ENCODE assay signal across 11 cellular contexts in genomic region chr5:177365845-177366527, GRCh38. TPM values are rescaled to one million over a fixed set of nuclear protein-coding genes. Genes with fewer than 3 reads are reported as not detected.
DNase-seq lines count a peak whose midpoint lies in the region; ATAC-seq, FAIRE-seq and TF ChIP-seq lines count a peak whose summit lies in the region.
"Had no signal": no experiment of that assay in that cellular context is flagged by ENCODE, and none has a peak within 500 bp of the region (broad histone marks: within the 10 kb centered on the region; RNA-seq: fewer than 3 reads in every experiment).

No MANE protein-coding gene starts in this region.

- no peaks in the 10 kb centered on the region for H3K79me2 ChIP-seq in endothelial cell of umbilical vein (ENCODE audit: control insufficient read depth, insufficient read depth, low read length)

- intact Hi-C loops in left ventricle myocardium inferior (cut with micrococcal nuclease) (no loop called here), left cardiac atrium (cut with DNase I) (loop anchor here in 1 of 2 donors (10.0 kb wide), 1 partner anchor 51 kb away; the partner anchor contains the start of gene MXD3), endothelial cell of umbilical vein (cut with micrococcal nuclease) (loop anchor here (5.0 kb wide), 1 partner anchor 54 kb away; the partner anchor contains the start of gene MXD3), uterus (cut with DNase I; ENCODE audit: low total_unique reads) (no loop called here)

- POLR2A ChIA-PET in endothelial cell of umbilical vein (lab: Charles Lee): interaction anchor here (1.3 kb wide), 1 partner anchor 132 kb away, joined by 3 read pairs; the partner anchor contains the start of gene PDLIM7

- H3K9me3 ChIP-seq in left ventricle myocardium inferior (replicated peaks) (no peaks in the 10 kb centered on the region), endothelial cell of umbilical vein (replicated peaks; ENCODE audit: control insufficient read depth, insufficient read depth, low read length) (no peaks in the 10 kb centered on the region), neuron (ENCODE audit: low read length) (no peaks in the 10 kb centered on the region), uterus (no peaks in the 10 kb centered on the region)
- H3K9me3 ChIP-seq: BLaER1 treated with 17β-estradiol and CSF1 and Interleukin-3, amounts not matched to agents 10 nM and 100 nM had no signal

- DNase-seq in left ventricle myocardium inferior (no peak), left cardiac atrium (no peak), endothelial cell of umbilical vein (ENCODE audit: low read depth, low spot score) (no peak), uterus (no peak), NCI-H345 (lab: John Stamatoyannopoulos, UW) (no peak), pons (ENCODE audit: low spot score) (no peak)
- DNase-seq: NCI-H1436 treated with DMSO at 0.1 percent for 48 hours had no signal

- no TSS peak for BruUV-seq in endothelial cell of umbilical vein (replicated peaks; lab: Mats Ljungman, UMichigan)

- H3K27ac ChIP-seq in left ventricle myocardium inferior (replicated peaks) (peak overlapping the region; percentile 82), endothelial cell of umbilical vein (ENCODE audit: insufficient read depth, low read depth, low read length) (no peak overlapping the region), uterus (peak overlapping the region; percentile 97)
- H3K27ac ChIP-seq: BLaER1 treated with 17β-estradiol and CSF1 and Interleukin-3, amounts not matched to agents 10 nM and 100 nM had no signal

- TF ChIP-seq CTCF in left ventricle myocardium inferior (IDR thresholded peaks at IDR 0.05; ENCODE audit: borderline replicate concordance): no peak
- no peak for TF ChIP-seq CTCF in endothelial cell of umbilical vein (IDR thresholded peaks at IDR 0.05; ENCODE audit: extremely low read depth in 1 of 2, insufficient read depth in 1 of 2, low read depth in 1 of 2, low read length in 2 of 2)
- no peak for TF ChIP-seq CTCF in uterus (IDR thresholded peaks at IDR 0.05)

- no peak for FAIRE-seq in endothelial cell of umbilical vein (lab: Jason Lieb, UNC)

- H3K4me3 ChIP-seq in left ventricle myocardium inferior (peak overlapping the region; percentile 71), endothelial cell of umbilical vein (replicated peaks in 1 of 3; ENCODE audit: insufficient read depth in 1 of 3, low read depth in 1 of 3, low read length in 3 of 3) (no peak overlapping the region), neuron (ENCODE audit: low read length) (peak overlapping the region; percentile 58), uterus (peak overlapping the region in 1 of 2 donors; percentile 53)
- H3K4me3 ChIP-seq: BLaER1 treated with 17β-estradiol and CSF1 and Interleukin-3, amounts not matched to agents 10 nM and 100 nM had no signal

- H3K9me1 ChIP-seq in endothelial cell of umbilical vein (replicated peaks; ENCODE audit: control insufficient read depth, extremely low read depth, insufficient read depth, low read length): no peaks in the 10 kb centered on the region

- H3K4me1 ChIP-seq in left ventricle myocardium inferior (peaks cover 50% of the 10 kb centered on the region), endothelial cell of umbilical vein (ENCODE audit: control insufficient read depth, extremely low read depth, insufficient read depth, low read length) (peaks cover 16% of the 10 kb centered on the region), neuron (ENCODE audit: insufficient read depth, low read length) (peaks cover 14% of the 10 kb centered on the region), uterus (peaks cover 3 to 18% of the 10 kb centered on the region in 2 donors)

- CTCF ChIA-PET in endothelial cell of umbilical vein (lab: Charles Lee): interaction anchor here (0.8 to 3.9 kb wide), 8 partner anchors 13 to 131 kb away, joined by 3 to 16 read pairs (median 5); partner anchors contain the start of genes LMAN2, PDLIM7 and PRR7

- no peak overlapping the region for H3K4me2 ChIP-seq in endothelial cell of umbilical vein (ENCODE audit: insufficient read depth, low read length)

- no peak for TF ChIP-seq POLR2A in endothelial cell of umbilical vein (IDR thresholded peaks at IDR 0.05; ENCODE audit: low read depth, low read length)
- TF ChIP-seq POLR2A in uterus (IDR thresholded peaks at IDR 0.05): no peak

- H3K36me3 ChIP-seq in left ventricle myocardium inferior: no peaks in the 10 kb centered on the region
- H3K36me3 ChIP-seq in endothelial cell of umbilical vein (ENCODE audit: control insufficient read depth in 2 of 2, extremely low read depth in 1 of 2, insufficient read depth in 2 of 2, low read length in 2 of 2): no peaks in the 10 kb centered on the region
- H3K36me3 ChIP-seq in neuron (ENCODE audit: insufficient read depth, low read length): no peaks in the 10 kb centered on the region
- no peaks in the 10 kb centered on the region for H3K36me3 ChIP-seq in uterus

- ATAC-seq in left cardiac atrium (no peak), HG02571 (IDR thresholded peaks at IDR 0.05; ENCODE audit: unreplicated experiment) (no peak)

- dilution Hi-C loops in endothelial cell of umbilical vein (cut with MboI; ENCODE audit: extremely low pct_ligation_motif_present, low sequenced_read_pairs): no loop called here

- peak overlapping the region; percentile 94 for H2AFZ ChIP-seq in endothelial cell of umbilical vein (ENCODE audit: low read depth, low read length)
- peak overlapping the region; percentile 97 for H2AFZ ChIP-seq in neuron (ENCODE audit: low read depth, low read length)

- peak overlapping the region; percentile 78 for H3K9ac ChIP-seq in endothelial cell of umbilical vein (replicated peaks; ENCODE audit: extremely low read depth, insufficient read depth, low read length)

- no peaks in the 10 kb centered on the region for H4K20me1 ChIP-seq in endothelial cell of umbilical vein (replicated peaks; ENCODE audit: control insufficient read depth, extremely low read depth, insufficient read depth, low read length)

- H3K27me3 ChIP-seq in left ventricle myocardium inferior (ENCODE audit: low read depth) (no peaks in the 10 kb centered on the region), endothelial cell of umbilical vein (ENCODE audit: control insufficient read depth in 2 of 2, insufficient read depth in 2 of 2, low read length in 2 of 2) (no peaks in the 10 kb centered on the region), neuron (ENCODE audit: insufficient read depth, low read length) (peaks cover 3% of the 10 kb centered on the region), uterus (no peaks in the 10 kb centered on the region)
- H3K27me3 ChIP-seq: BLaER1 treated with 17β-estradiol and CSF1 and Interleukin-3, amounts not matched to agents 10 nM and 100 nM had no signal

RNA-seq across cellular contexts. Expression of gene RGS14, which starts 8.3 kb away (rescaled TPM):
- total RNA-seq in left ventricle myocardium inferior (4.6 TPM), left cardiac atrium (1 to 10 TPM; 3.7 to 4.7 TPM), endothelial cell of umbilical vein (4.3 and 4.8 TPM in 2 replicates), uterus (10 to 100 TPM in 3 of 4 donors, 1 to 10 TPM in 1; 1.5 to 25.6 (median 13.6) TPM)
- polyA plus RNA-seq in endothelial cell of umbilical vein: 7.3 and 9.9 TPM in 2 replicates
- polyA plus RNA-seq in endothelial cell of umbilical vein (2011; cell fraction: cytosol; rRNA removed): 5.6 and 7.6 TPM in 2 replicates
- 8.4 and 11.2 TPM in 2 replicates for polyA plus RNA-seq in endothelial cell of umbilical vein (2011; cell fraction: nucleus; rRNA removed)
- 5.1 and 7.5 TPM in 2 replicates for polyA plus RNA-seq in endothelial cell of umbilical vein (2012)
- polyA minus RNA-seq in endothelial cell of umbilical vein: 4.1 and 4.2 TPM in 2 replicates
- polyA minus RNA-seq in endothelial cell of umbilical vein (2011; cell fraction: cytosol; rRNA and poly(A)+ RNA removed): 1.6 TPM
- polyA minus RNA-seq in endothelial cell of umbilical vein (2011; cell fraction: nucleus; rRNA and poly(A)+ RNA removed): 2.2 and 3.8 TPM in 2 replicates

RNA-seq across cellular contexts. Expression of gene LMAN2, which starts 14.5 kb away (rescaled TPM):
- 60.0 TPM for total RNA-seq in left ventricle myocardium inferior
- total RNA-seq in left cardiac atrium: 10 to 100 TPM; 76.4 to 77.7 TPM
- total RNA-seq in endothelial cell of umbilical vein: 151 and 160 TPM in 2 replicates
- polyA plus RNA-seq in endothelial cell of umbilical vein: 370 and 475 TPM in 2 replicates
- polyA plus RNA-seq in endothelial cell of umbilical vein (2011; cell fraction: cytosol; rRNA removed): 338 and 363 TPM in 2 replicates
- 205 and 244 TPM in 2 replicates for polyA plus RNA-seq in endothelial cell of umbilical vein (2011; cell fraction: nucleus; rRNA removed)
- 154 and 161 TPM in 2 replicates for polyA plus RNA-seq in endothelial cell of umbilical vein (2012)
- 316 and 343 TPM in 2 replicates for polyA minus RNA-seq in endothelial cell of umbilical vein
- polyA minus RNA-seq in endothelial cell of umbilical vein (2011; cell fraction: cytosol; rRNA and poly(A)+ RNA removed): 192 TPM
- polyA minus RNA-seq in endothelial cell of umbilical vein (2011; cell fraction: nucleus; rRNA and poly(A)+ RNA removed): 84.3 and 117 TPM in 2 replicates
- 100 to 1,000 TPM in 3 of 4 donors, 10 to 100 TPM in 1; 83.2 to 210 (median 170) TPM for total RNA-seq in uterus

RNA-seq across cellular contexts. Expression of gene SLC34A1, which starts 18.2 kb away (rescaled TPM):
- total RNA-seq in left ventricle myocardium inferior (not detected), left cardiac atrium (not detected), endothelial cell of umbilical vein (not detected in 2 replicates), uterus (not detected)
- not detected in 2 replicates for polyA plus RNA-seq in endothelial cell of umbilical vein
- polyA plus RNA-seq in endothelial cell of umbilical vein (2011; cell fraction: cytosol; rRNA removed): not detected in 2 replicates
- not detected in 2 replicates for polyA plus RNA-seq in endothelial cell of umbilical vein (2011; cell fraction: nucleus; rRNA removed)
- not detected in 2 replicates for polyA plus RNA-seq in endothelial cell of umbilical vein (2012)
- not detected in 2 replicates for polyA minus RNA-seq in endothelial cell of umbilical vein
- not detected for polyA minus RNA-seq in endothelial cell of umbilical vein (2011; cell fraction: cytosol; rRNA and poly(A)+ RNA removed)
- not detected in 2 replicates for polyA minus RNA-seq in endothelial cell of umbilical vein (2011; cell fraction: nucleus; rRNA and poly(A)+ RNA removed)

RNA-seq across cellular contexts. Expression of gene PFN3, which starts 34.5 kb away (rescaled TPM):
- total RNA-seq in left ventricle myocardium inferior (not detected), left cardiac atrium (not detected), endothelial cell of umbilical vein (not detected in 2 replicates), uterus (not detected)
- not detected in 2 replicates for polyA plus RNA-seq in endothelial cell of umbilical vein
- polyA plus RNA-seq in endothelial cell of umbilical vein (2011; cell fraction: cytosol; rRNA removed): not detected in 2 replicates
- polyA plus RNA-seq in endothelial cell of umbilical vein (2011; cell fraction: nucleus; rRNA removed): not detected in 2 replicates
- polyA plus RNA-seq in endothelial cell of umbilical vein (2012): not detected in 2 replicates
- not detected in 2 replicates for polyA minus RNA-seq in endothelial cell of umbilical vein
- polyA minus RNA-seq in endothelial cell of umbilical vein (2011; cell fraction: cytosol; rRNA and poly(A)+ RNA removed): not detected
- not detected in 2 replicates for polyA minus RNA-seq in endothelial cell of umbilical vein (2011; cell fraction: nucleus; rRNA and poly(A)+ RNA removed)
- total RNA-seq: SK-MEL-5 had no signal

RNA-seq across cellular contexts. Expression of gene F12, which starts 43.4 kb away (rescaled TPM):
- total RNA-seq in left ventricle myocardium inferior (not detected), left cardiac atrium (under 1 TPM; 0.27 to 0.39 TPM), endothelial cell of umbilical vein (1.00 and 1.4 TPM in 2 replicates), uterus (1 to 10 TPM in 1 of 4 donors, not detected in 3; 7.6 TPM)
- polyA plus RNA-seq in endothelial cell of umbilical vein: 1.4 and 2.7 TPM in 2 replicates
- polyA plus RNA-seq in endothelial cell of umbilical vein (2011; cell fraction: cytosol; rRNA removed): 0.66 and 1.1 TPM in 2 replicates
- 0.73 and 0.96 TPM in 2 replicates for polyA plus RNA-seq in endothelial cell of umbilical vein (2011; cell fraction: nucleus; rRNA removed)
- polyA plus RNA-seq in endothelial cell of umbilical vein (2012): 1.6 and 1.7 TPM in 2 replicates
- polyA minus RNA-seq in endothelial cell of umbilical vein: 0.24 and 0.57 TPM in 2 replicates
- polyA minus RNA-seq in endothelial cell of umbilical vein (2011; cell fraction: cytosol; rRNA and poly(A)+ RNA removed): 7.9 TPM
- 0.29 TPM in 1 of 2 replicates, not detected in the other for polyA minus RNA-seq in endothelial cell of umbilical vein (2011; cell fraction: nucleus; rRNA and poly(A)+ RNA removed)

Comparison
In these comparisons a context has a peak if more than half of its experiments do, and no peak if none do; other contexts are left out.
1. H3K4me3 ChIP-seq: peak in left ventricle myocardium inferior (single experiment) and neuron (single experiment); none in endothelial cell of umbilical vein (0 of 3).